Comparison of ENCODE assay signal across 11 cellular contexts in genomic region chr2:20613342-20613916, GRCh38. TPM values are rescaled to one million over a fixed set of nuclear protein-coding genes. Genes with fewer than 3 reads are reported as not detected.
DNase-seq lines count a peak whose midpoint lies in the region; ATAC-seq and TF ChIP-seq lines count a peak whose summit lies in the region.
"Had no signal": no experiment of that assay in that cellular context is flagged by ENCODE, and none has a peak within 500 bp of the region (broad histone marks: within the 10 kb centered on the region; RNA-seq: fewer than 3 reads in every experiment).

No MANE protein-coding gene starts in this region.

- H3K9ac ChIP-seq in BLaER1 (no peak overlapping the region), SK-N-SH (no peak overlapping the region)

- H3K9me3 ChIP-seq in BLaER1 (no peaks in the 10 kb centered on the region), SK-N-SH (no peaks in the 10 kb centered on the region)
- H3K9me3 ChIP-seq: ascending aorta had no signal

- H3K4me3 Mint-ChIP-seq in activated CD4-positive, alpha-beta memory T cell treated with anti-CD3 and anti-CD28 coated beads, Interleukin-2, amount 10 ng/mL, durations not matched to agents 7 days and 5 days = no peak overlapping the region

- H3K79me2 ChIP-seq in SK-N-SH (ENCODE audit: insufficient read depth) = no peaks in the 10 kb centered on the region

- peaks cover 73% of the 10 kb centered on the region for H3K4me1 ChIP-seq in BLaER1
- peaks cover 17 to 41% of the 10 kb centered on the region in 2 experiments; a peak in 3 of 4 replicates for H3K4me1 ChIP-seq in SK-N-SH (ENCODE audit: control insufficient read depth in 1 of 2, insufficient read depth in 2 of 2, low read depth in 1 of 2, low read length in 1 of 2)

- intact Hi-C loops in left cardiac atrium (cut with DNase I) (loop anchor here in 1 of 2 donors (10.0 kb wide), 1 partner anchor 89 kb away; no protein-coding TSS in a partner anchor), posterior vena cava (cut with DNase I) (no loop called here)

- H3K36me3 ChIP-seq in BLaER1 (no peaks in the 10 kb centered on the region), SK-N-SH (replicated peaks in 1 of 2; ENCODE audit: control insufficient read depth in 1 of 2, insufficient read depth in 2 of 2, low read length in 1 of 2) (no peaks in the 10 kb centered on the region)
- H3K36me3 ChIP-seq: ascending aorta had no signal

- TF ChIP-seq RAD21 in SK-N-SH (IDR thresholded peaks at IDR 0.05; ENCODE audit: low read length) = no peak; the same call in 1 of the 2 replicates

- POLR2A ChIA-PET in SK-N-SH (lab: Yijun Ruan, JAX) = interaction anchor here (0.5 to 2.7 kb wide), 4 partner anchors 87 to 568 kb away, joined by 3 to 20 read pairs (median 4); partner anchors contain the start of gene RHOB
- POLR2A ChIA-PET in activated CD4-positive, alpha-beta memory T cell treated with anti-CD3 and anti-CD28 coated beads, Interleukin-2, amount 10 ng/mL, durations not matched to agents 7 days and 5 days (lab: Charles Lee) = no interaction called here

- ATAC-seq in left cardiac atrium = no peak
- ATAC-seq in GM19351 (IDR thresholded peaks at IDR 0.05; ENCODE audit: unreplicated experiment) = no peak
- ATAC-seq in GM19328 (IDR thresholded peaks at IDR 0.05; ENCODE audit: unreplicated experiment) = no peak

- WGBS in SK-N-SH (ENCODE audit: low lambda C conversion rate) = 70% methylated on average over 10 of the region's 12 CpGs

- no peak for TF ChIP-seq CTCF in SK-N-SH (IDR thresholded peaks at IDR 0.05)

- H4K20me1 ChIP-seq in BLaER1 (peaks cover 17% of the 10 kb centered on the region; the same call in 1 of the 2 replicates), SK-N-SH (ENCODE audit: insufficient read depth) (no peaks in the 10 kb centered on the region)

- H3K4me3 ChIP-seq in BLaER1 (no peak overlapping the region), SK-N-SH (ENCODE audit: low read depth in 2 of 2, low read length in 1 of 2) (no peak overlapping the region)
- H3K4me3 ChIP-seq: ascending aorta had no signal

- no peaks in the 10 kb centered on the region for H3K9me3 Mint-ChIP-seq in activated CD4-positive, alpha-beta memory T cell treated with anti-CD3 and anti-CD28 coated beads, Interleukin-2, amount 10 ng/mL, durations not matched to agents 7 days and 5 days

- H3K4me2 ChIP-seq in BLaER1 (peak overlapping the region; percentile 25; the same call in 1 of the 2 replicates), SK-N-SH (no peak overlapping the region)

- no peak overlapping the region for H3K27ac ChIP-seq in BLaER1
- no peak overlapping the region for H3K27ac ChIP-seq in SK-N-SH (ENCODE audit: low read depth in 2 of 2, low read length in 1 of 2)

- H3K27ac Mint-ChIP-seq in activated CD4-positive, alpha-beta memory T cell treated with anti-CD3 and anti-CD28 coated beads, Interleukin-2, amount 10 ng/mL, durations not matched to agents 7 days and 5 days = no peak overlapping the region

- CTCF ChIA-PET in SK-N-SH (lab: Yijun Ruan, JAX) = interaction anchor here (0.9 to 9.1 kb wide), 15 partner anchors 9 to 235 kb away, joined by 3 to 72 read pairs (median 7); partner anchors contain the start of genes HS1BP3 and RHOB
- CTCF ChIA-PET in activated CD4-positive, alpha-beta memory T cell treated with anti-CD3 and anti-CD28 coated beads, Interleukin-2, amount 10 ng/mL, durations not matched to agents 7 days and 5 days (lab: Charles Lee) = interaction anchor here (0.6 kb wide), 1 partner anchor 241 kb away, joined by 3 read pairs; no protein-coding TSS in a partner anchor

- no peaks in the 10 kb centered on the region for H3F3A ChIP-seq in SK-N-SH (replicated peaks; ENCODE audit: insufficient read depth)

- peak in 1 of 2 experiments; percentile 69; a peak in 2 of 4 replicates for TF ChIP-seq EP300 in SK-N-SH (IDR thresholded peaks at IDR 0.05; ENCODE audit: borderline replicate concordance in 1 of 2, low read depth in 1 of 2, low read length in 1 of 2)

- no peak overlapping the region for H2AFZ ChIP-seq in SK-N-SH (ENCODE audit: low read depth)

- H3K9me2 ChIP-seq in SK-N-SH = no peaks in the 10 kb centered on the region

- peak; percentile 74 for DNase-seq in SK-N-SH
- peak; percentile 25 for DNase-seq in left cardiac atrium
- peak; percentile 52 for DNase-seq in posterior vena cava (ENCODE audit: low spot score)
- no peak for DNase-seq in kidney tubule cell (ENCODE audit: low spot score)
- no peak for DNase-seq in activated CD4-positive, alpha-beta memory T cell treated with anti-CD3 and anti-CD28 coated beads, Interleukin-2, amount 10 ng/mL, durations not matched to agents 7 days and 5 days
- DNase-seq: activated T-cell treated with anti-CD3 and anti-CD28 coated beads for 4 hours; stimulated activated CD4-positive, alpha-beta T cell treated with anti-CD3 and anti-CD28 coated beads, Interleukin-12 subunit alpha, Interleukin-12 subunit beta, amount 100 ng/mL, for 4 hours had no signal

- H3K27me3 ChIP-seq in BLaER1 = no peaks in the 10 kb centered on the region
- no peaks in the 10 kb centered on the region for H3K27me3 ChIP-seq in SK-N-SH (ENCODE audit: insufficient read depth)
- H3K27me3 ChIP-seq: ascending aorta had no signal

- H3K27me3 Mint-ChIP-seq in activated CD4-positive, alpha-beta memory T cell treated with anti-CD3 and anti-CD28 coated beads, Interleukin-2, amount 10 ng/mL, durations not matched to agents 7 days and 5 days = no peaks in the 10 kb centered on the region

- H3K4me1 Mint-ChIP-seq in activated CD4-positive, alpha-beta memory T cell treated with anti-CD3 and anti-CD28 coated beads, Interleukin-2, amount 10 ng/mL, durations not matched to agents 7 days and 5 days = no peaks in the 10 kb centered on the region

- no peaks in the 10 kb centered on the region for H3K36me3 Mint-ChIP-seq in activated CD4-positive, alpha-beta memory T cell treated with anti-CD3 and anti-CD28 coated beads, Interleukin-2, amount 10 ng/mL, durations not matched to agents 7 days and 5 days (ENCODE audit: low read depth)

TF ChIP-seq in SK-N-SH, 30 proteins besides CTCF, POLR2A, EP300 and RAD21:
- peak; percentile 50 for TF ChIP-seq CHD2 (IDR thresholded peaks at IDR 0.05; ENCODE audit: low read length, partially characterized antibody)
- no peak; the same call in 1 of the 2 replicates for TF ChIP-seq FOXJ3 (CRISPR knock-in tag; IDR thresholded peaks at IDR 0.05)
- no peak for TF ChIP-seq ZBTB33 (IDR thresholded peaks at IDR 0.05; ENCODE audit: borderline replicate concordance, low read depth)
- TF ChIP-seq MXI1 (IDR thresholded peaks at IDR 0.05; ENCODE audit: low read depth, low read length) = peak; percentile 83; the same call in 1 of the 2 replicates
- TF ChIP-seq RCOR1 (IDR thresholded peaks at IDR 0.05; ENCODE audit: low read length) = peak; percentile 96
- peak; percentile 87 for TF ChIP-seq GATA2 (CRISPR knock-in tag; IDR thresholded peaks at IDR 0.05)
TF ChIP-seq in SK-N-SH: peak in this region for 4.

RNA-seq across cellular contexts. Expression of gene HS1BP3, which starts 37.5 kb away (rescaled TPM):
- polyA plus RNA-seq in SK-N-SH (2012; rRNA removed) = 18.7 and 20.1 TPM in 2 replicates
- 9.8 and 14.2 TPM in 2 replicates for polyA plus RNA-seq in SK-N-SH (2012; cell fraction: cytosol; rRNA removed)
- polyA plus RNA-seq in SK-N-SH (2012; cell fraction: nucleus; rRNA removed) = 47.9 and 49.4 TPM in 2 replicates
- 10 to 100 TPM; 19.8 to 21.4 TPM for total RNA-seq in left cardiac atrium
- 10 to 100 TPM; 37.1 to 41.8 TPM for total RNA-seq in posterior vena cava
- total RNA-seq in activated CD4-positive, alpha-beta memory T cell treated with anti-CD3 and anti-CD28 coated beads, Interleukin-2, amount 10 ng/mL, durations not matched to agents 7 days and 5 days = 10 to 100 TPM; 17.2 to 19.4 TPM

RNA-seq across cellular contexts. Expression of gene GDF7, which starts 53.5 kb away (rescaled TPM):
- polyA plus RNA-seq in SK-N-SH (2012; rRNA removed) = 0.02 and 0.03 TPM in 2 replicates
- 0.04 TPM in 2 replicates for polyA plus RNA-seq in SK-N-SH (2012; cell fraction: cytosol; rRNA removed)
- polyA plus RNA-seq in SK-N-SH (2012; cell fraction: nucleus; rRNA removed) = 0.19 TPM in 2 replicates
- total RNA-seq in left cardiac atrium = 1 to 10 TPM in 1 of 2 donors, under 1 TPM in 1; 0.32 to 4.8 TPM
- total RNA-seq in posterior vena cava = 1 to 10 TPM; 3.6 to 3.8 TPM
- not detected for total RNA-seq in activated CD4-positive, alpha-beta memory T cell treated with anti-CD3 and anti-CD28 coated beads, Interleukin-2, amount 10 ng/mL, durations not matched to agents 7 days and 5 days

Comparison
In these comparisons a context has a peak if more than half of its experiments do, and no peak if none do; other contexts are left out.
1. DNase-seq: peak in SK-N-SH (single experiment), left cardiac atrium (single experiment) and posterior vena cava (single experiment); none in kidney tubule cell (single experiment) and activated CD4-positive, alpha-beta memory T cell treated with anti-CD3 and anti-CD28 coated beads, Interleukin-2, amount 10 ng/mL, durations not matched to agents 7 days and 5 days (single experiment).